9 cellular contexts compared by ENCODE assay signal in the genomic region with DNA sequence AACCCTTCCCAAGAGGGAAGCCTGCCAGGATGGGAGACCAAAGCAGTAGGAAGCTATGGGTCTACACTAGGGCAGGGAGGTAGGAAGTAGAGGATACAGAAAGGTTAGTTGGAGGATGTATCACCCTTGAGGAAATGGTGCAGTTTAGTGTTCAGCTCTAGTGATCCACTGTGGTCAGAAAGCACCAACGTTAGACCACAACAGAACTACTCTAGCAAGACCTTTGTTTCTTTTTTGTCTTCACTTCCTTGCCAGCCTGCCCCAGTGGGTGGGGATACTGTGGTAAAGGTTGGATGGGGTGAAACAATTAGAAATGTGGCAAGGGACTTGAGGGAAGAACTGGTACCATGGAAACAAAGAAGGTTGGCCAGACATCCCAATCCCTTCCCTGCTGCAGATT.
DNase-seq lines count a peak whose midpoint lies in the region; ATAC-seq lines count a peak whose summit lies in the region.
"Had no signal": no experiment of that assay in that cellular context is flagged by ENCODE, and none has a peak within 500 bp of the region (broad histone marks: within the 10 kb centered on the region; RNA-seq: fewer than 3 reads in every experiment).

No MANE protein-coding gene starts in this region.

- no peak overlapping the region for H3K27ac ChIP-seq in neuronal stem cell (replicated peaks; ENCODE audit: low read length)

- H3K9me3 ChIP-seq in neuronal stem cell (replicated peaks in 1 of 2; ENCODE audit: control insufficient read depth in 2 of 2, insufficient read depth in 1 of 2, low read depth in 1 of 2, low read length in 2 of 2) = no peaks in the 10 kb centered on the region

- H2BK5ac ChIP-seq in neuronal stem cell (ENCODE audit: low read length) = no peak overlapping the region

- no peak overlapping the region for H2BK12ac ChIP-seq in neuronal stem cell (ENCODE audit: low read length)

- H3K4me3 Mint-ChIP-seq in activated T-helper 2 cell treated with anti-CD3 and anti-CD28 coated beads, Interferon-gamma antibody, Interleukin-2, Interleukin-4, amounts not matched to agents 10 μg/mL and 5 μg/mL and 100 μg/mL, durations not matched to agents 14 hours and 24 hours and 36 hours (ENCODE audit: low read depth) = no peak overlapping the region

- H3K4me1 ChIP-seq in neuronal stem cell (ENCODE audit: control insufficient read depth in 2 of 2, insufficient read depth in 1 of 2, low read depth in 1 of 2, low read length in 2 of 2) = no peaks in the 10 kb centered on the region

- peak; percentile 76 for DNase-seq in GDM1 (lab: John Stamatoyannopoulos, UW)
- DNase-seq in activated T-helper 2 cell treated with anti-CD3 and anti-CD28 coated beads, Interferon-gamma antibody, Interleukin-2, Interleukin-4, amounts not matched to agents 10 μg/mL and 5 μg/mL and 100 μg/mL, durations not matched to agents 14 hours and 24 hours and 36 hours (ENCODE audit: low spot score) = peak; percentile 26
- DNase-seq in NCI-H510A (lab: John Stamatoyannopoulos, UW) = no peak
- no peak for DNase-seq in SK-N-DZ (ENCODE audit: low spot score)
- no peak for DNase-seq in neuronal stem cell (ENCODE audit: low spot score)
- no peak for DNase-seq in CD1c-positive myeloid dendritic cell (ENCODE audit: extremely low spot score)
- DNase-seq: nucleus accumbens had no signal

- no peaks in the 10 kb centered on the region for H3K36me3 ChIP-seq in neuronal stem cell (replicated peaks in 1 of 2; ENCODE audit: control insufficient read depth in 2 of 2, insufficient read depth in 2 of 2, low read length in 2 of 2)

- no peak overlapping the region for H3K18ac ChIP-seq in neuronal stem cell (ENCODE audit: low read length)

- H3K4ac ChIP-seq in neuronal stem cell (ENCODE audit: low read length) = no peak overlapping the region

- no peaks in the 10 kb centered on the region for H3K27me3 ChIP-seq in neuronal stem cell (ENCODE audit: control insufficient read depth in 3 of 3, insufficient read depth in 3 of 3, low read depth in 1 of 3, low read length in 3 of 3)

- peak overlapping the region; percentile 53 for H3K27ac Mint-ChIP-seq in activated T-helper 2 cell treated with anti-CD3 and anti-CD28 coated beads, Interferon-gamma antibody, Interleukin-2, Interleukin-4, amounts not matched to agents 10 μg/mL and 5 μg/mL and 100 μg/mL, durations not matched to agents 14 hours and 24 hours and 36 hours

- H3K4me3 ChIP-seq in neuronal stem cell (ENCODE audit: low read length in 2 of 2) = no peak overlapping the region

- peaks cover 48% of the 10 kb centered on the region for H3K4me1 Mint-ChIP-seq in activated T-helper 2 cell treated with anti-CD3 and anti-CD28 coated beads, Interferon-gamma antibody, Interleukin-2, Interleukin-4, amounts not matched to agents 10 μg/mL and 5 μg/mL and 100 μg/mL, durations not matched to agents 14 hours and 24 hours and 36 hours (ENCODE audit: low read depth)

- intact Hi-C loops in activated T-helper 2 cell treated with anti-CD3 and anti-CD28 coated beads, Interferon-gamma antibody, Interleukin-2, Interleukin-4, amounts not matched to agents 10 μg/mL and 5 μg/mL and 100 μg/mL, durations not matched to agents 14 hours and 24 hours and 36 hours (cut with micrococcal nuclease) = loop anchor here (1.0 to 2.0 kb wide), 2 partner anchors 11 to 14 kb away; no protein-coding TSS in a partner anchor

- no peaks in the 10 kb centered on the region for H3K79me1 ChIP-seq in neuronal stem cell (ENCODE audit: low read depth, low read length)

- ATAC-seq in GM21367 (IDR thresholded peaks at IDR 0.05; ENCODE audit: unreplicated experiment) = peak; percentile 99
- ATAC-seq in HG03378 (IDR thresholded peaks at IDR 0.05; ENCODE audit: unreplicated experiment) = peak; percentile 100

- no peak overlapping the region for H4K91ac ChIP-seq in neuronal stem cell (ENCODE audit: low read depth, low read length, poor library complexity)

- no peak overlapping the region for H3K23ac ChIP-seq in neuronal stem cell (ENCODE audit: low read depth, low read length, poor library complexity)

- H2BK120ac ChIP-seq in neuronal stem cell (ENCODE audit: low read depth, low read length) = no peak overlapping the region

- no peaks in the 10 kb centered on the region for H3K9me3 Mint-ChIP-seq in activated T-helper 2 cell treated with anti-CD3 and anti-CD28 coated beads, Interferon-gamma antibody, Interleukin-2, Interleukin-4, amounts not matched to agents 10 μg/mL and 5 μg/mL and 100 μg/mL, durations not matched to agents 14 hours and 24 hours and 36 hours

- H2AK5ac ChIP-seq in neuronal stem cell (ENCODE audit: low read depth, low read length) = no peak overlapping the region

- no peaks in the 10 kb centered on the region for H3K36me3 Mint-ChIP-seq in activated T-helper 2 cell treated with anti-CD3 and anti-CD28 coated beads, Interferon-gamma antibody, Interleukin-2, Interleukin-4, amounts not matched to agents 10 μg/mL and 5 μg/mL and 100 μg/mL, durations not matched to agents 14 hours and 24 hours and 36 hours (ENCODE audit: low read depth)

- H3K27me3 Mint-ChIP-seq in activated T-helper 2 cell treated with anti-CD3 and anti-CD28 coated beads, Interferon-gamma antibody, Interleukin-2, Interleukin-4, amounts not matched to agents 10 μg/mL and 5 μg/mL and 100 μg/mL, durations not matched to agents 14 hours and 24 hours and 36 hours (ENCODE audit: low read depth) = no peaks in the 10 kb centered on the region

- no peak overlapping the region for H3K14ac ChIP-seq in neuronal stem cell (ENCODE audit: low read length)

- H2AFZ ChIP-seq in neuronal stem cell (ENCODE audit: low read length) = no peak overlapping the region

- no peak overlapping the region for H4K8ac ChIP-seq in neuronal stem cell (ENCODE audit: low read depth, low read length)

- H3K4me2 ChIP-seq in neuronal stem cell (ENCODE audit: insufficient read depth, low read length, poor library complexity, severe bottlenecking) = no peak overlapping the region

- no peak overlapping the region for H3K9ac ChIP-seq in neuronal stem cell (ENCODE audit: low read depth, low read length, poor library complexity)

- no peak overlapping the region for H2BK15ac ChIP-seq in neuronal stem cell (ENCODE audit: low read length)

- no CpG with 5 or more reads among the region's 1 CpG for WGBS in neuronal stem cell (ENCODE audit: extremely low coverage in 2 of 2, insufficient read length in 2 of 2, insufficient replicate concordance in 1 of 2), 2 donors

Comparison
In these comparisons a context has a peak if more than half of its experiments do, and no peak if none do; other contexts are left out.
1. DNase-seq: peak in GDM1 (single experiment) and activated T-helper 2 cell treated with anti-CD3 and anti-CD28 coated beads, Interferon-gamma antibody, Interleukin-2, Interleukin-4, amounts not matched to agents 10 μg/mL and 5 μg/mL and 100 μg/mL, durations not matched to agents 14 hours and 24 hours and 36 hours (single experiment); none in NCI-H510A (single experiment), SK-N-DZ (single experiment), neuronal stem cell (single experiment) and CD1c-positive myeloid dendritic cell (single experiment).